Comparison of ENCODE assay signal across 9 cellular contexts in the genomic region with DNA sequence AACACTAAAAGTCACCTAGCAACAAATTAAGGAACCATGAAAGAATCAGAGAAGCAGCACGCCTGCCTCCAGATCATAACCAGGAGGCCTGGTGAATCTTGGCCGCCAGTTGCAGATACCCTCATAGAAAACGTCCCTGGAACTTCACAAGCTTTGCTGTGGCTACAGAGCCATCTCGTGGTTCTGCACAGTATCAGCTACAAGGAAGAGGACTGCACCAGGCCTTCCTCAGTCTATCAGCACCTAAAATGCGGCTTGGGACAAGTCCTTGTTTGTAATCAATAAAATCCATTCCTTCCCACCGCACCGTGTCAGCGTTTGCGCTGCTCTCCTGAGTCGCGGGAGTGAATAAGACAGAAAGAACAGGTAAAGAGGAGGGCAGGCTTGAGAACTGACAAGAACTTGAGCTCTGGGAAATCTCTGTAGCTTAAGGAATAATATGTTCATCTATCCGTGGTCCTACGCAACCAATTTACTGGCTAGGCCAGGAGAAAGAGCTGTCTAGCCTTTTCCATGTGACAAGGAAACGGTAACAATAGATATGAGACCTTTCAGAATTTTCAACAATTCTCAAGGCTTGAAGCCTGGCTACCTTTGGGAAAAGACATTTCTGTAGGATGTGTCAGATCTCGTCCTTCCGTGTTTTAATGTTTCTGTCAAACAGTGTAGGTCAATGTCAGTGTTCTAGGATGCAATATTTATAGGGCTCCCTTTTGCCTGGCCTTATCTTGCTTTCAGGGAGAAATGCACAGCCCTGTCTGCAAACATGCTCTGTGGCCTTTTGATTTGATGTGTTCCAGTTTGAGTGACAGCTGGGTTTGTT.
DNase-seq lines count a peak whose midpoint lies in the region; ATAC-seq, FAIRE-seq and TF ChIP-seq lines count a peak whose summit lies in the region.
"Had no signal": no experiment of that assay in that cellular context is flagged by ENCODE, and none has a peak within 500 bp of the region (broad histone marks: within the 10 kb centered on the region; RNA-seq: fewer than 3 reads in every experiment).

No MANE protein-coding gene starts in this region.

- no peak overlapping the region for H3K9ac ChIP-seq in kidney (ENCODE audit: low read length in 2 of 2)

- no peaks in the 10 kb centered on the region for H3K36me3 ChIP-seq in breast epithelium
- H3K36me3 ChIP-seq in kidney (ENCODE audit: control insufficient read depth in 1 of 2, insufficient read depth in 2 of 2, low read length in 2 of 2), result no peaks in the 10 kb centered on the region
- H3K36me3 ChIP-seq: Peyer's patch had no signal

- H3K4me3 ChIP-seq in breast epithelium (no peak overlapping the region), kidney (ENCODE audit: low read length in 2 of 2) (no peak overlapping the region)
- H3K4me3 ChIP-seq: Peyer's patch had no signal

- no peaks in the 10 kb centered on the region for H3K4me1 ChIP-seq in breast epithelium
- no peaks in the 10 kb centered on the region for H3K4me1 ChIP-seq in kidney (ENCODE audit: control insufficient read depth in 1 of 2, insufficient read depth in 1 of 2, low read depth in 1 of 2, low read length in 2 of 2)
- H3K4me1 ChIP-seq: Peyer's patch had no signal

- FAIRE-seq in kidney (lab: Jason Lieb, UNC), result no peak
- FAIRE-seq in urothelium cell line (lab: Jason Lieb, UNC), result peak; percentile 23

- peak; percentile 20 for DNase-seq in NCI-H345 (lab: John Stamatoyannopoulos, UW)
- DNase-seq in breast epithelium (ENCODE audit: low spot score in 2 of 2), result no peak
- DNase-seq in kidney, result no peak
- peak; percentile 83 for DNase-seq in urothelium cell line (ENCODE audit: low spot score)
- no peak for DNase-seq in germinal center (ENCODE audit: low spot score)
- no peak for DNase-seq in activated CD4-positive, alpha-beta T cell treated with anti-CD3 and anti-CD28 coated beads for 1 hour

- no peak for TF ChIP-seq POLR2A in breast epithelium (IDR thresholded peaks at IDR 0.05)

- TF ChIP-seq CTCF in GM12872 (IDR thresholded peaks at IDR 0.05; ENCODE audit: insufficient read depth, low read depth, low read length), result peak; percentile 21; the same call in 1 of the 3 replicates
- TF ChIP-seq CTCF in breast epithelium (IDR thresholded peaks at IDR 0.05), result peak in 2 of 3 donors; percentile 26 to 31
- peak; percentile 52 for TF ChIP-seq CTCF in kidney (IDR thresholded peaks at IDR 0.05; ENCODE audit: borderline replicate concordance, extremely low read depth, insufficient read depth)

- intact Hi-C loops in breast epithelium (cut with DNase I; ENCODE audit: low total_unique reads) (no loop called here), kidney (cut with DNase I) (no loop called here)

- ATAC-seq in GM18519 (IDR thresholded peaks at IDR 0.05; ENCODE audit: low FRiP score, unreplicated experiment), result no peak

- H3K27me3 ChIP-seq in breast epithelium, result peaks cover 0 to 3% of the 10 kb centered on the region in 2 donors
- H3K27me3 ChIP-seq: Peyer's patch had no signal

- H3K9me3 ChIP-seq in breast epithelium (no peaks in the 10 kb centered on the region), kidney (ENCODE audit: control insufficient read depth in 1 of 2, low read length in 2 of 2) (no peaks in the 10 kb centered on the region)
- H3K9me3 ChIP-seq: Peyer's patch had no signal

- H3K27ac ChIP-seq in breast epithelium (no peak overlapping the region), kidney (ENCODE audit: low read depth in 2 of 2, low read length in 2 of 2) (no peak overlapping the region)
- H3K27ac ChIP-seq: Peyer's patch had no signal

Comparison
In these comparisons a context has a peak if more than half of its experiments do, and no peak if none do; other contexts are left out.
1. DNase-seq: peak in NCI-H345 (single experiment) and urothelium cell line (single experiment); none in breast epithelium (0 of 2), kidney (single experiment), germinal center (single experiment) and activated CD4-positive, alpha-beta T cell treated with anti-CD3 and anti-CD28 coated beads for 1 hour (single experiment).
2. Peak in every context shown above with its lines, with median percentiles within 50 percentile points of each other: CTCF ChIP-seq.